15 cellular contexts compared by ENCODE assay signal in genomic region chr15:70387993-70388392, GRCh38.
A peak's percentile ranks its signal among the peaks of the same experiment; 100 is the strongest.
DNase-seq lines count a peak whose midpoint lies in the region; ATAC-seq and TF ChIP-seq lines count a peak whose summit lies in the region.
"Had no signal": no experiment of that assay in that cellular context is flagged by ENCODE, and none has a peak within 500 bp of the region (broad histone marks: within the 10 kb centered on the region; RNA-seq: fewer than 3 reads in every experiment).

No MANE protein-coding gene starts in this region.

- no peak overlapping the region for H3K27ac Mint-ChIP-seq in osteocyte (ENCODE audit: unreplicated experiment)
- H3K27ac Mint-ChIP-seq: CD14-positive monocyte; CD4-positive, alpha-beta memory T cell; H9 had no signal

- peaks cover 7% of the 10 kb centered on the region for H3K9me3 Mint-ChIP-seq in osteocyte (ENCODE audit: unreplicated experiment)

- DNase-seq in activated CD8-positive, alpha-beta memory T cell treated with anti-CD3 and anti-CD28 coated beads for 24 hours, result peak; percentile 33
- DNase-seq in activated CD8-positive, alpha-beta memory T cell treated with anti-CD3 and anti-CD28 coated beads, Interleukin-2, amount 50 U/mL, for 4 hours, result no peak
- peak; percentile 60 for DNase-seq in esophagus muscularis mucosa (ENCODE audit: extremely low spot score)
- peak; percentile 23 for DNase-seq in osteocyte (ENCODE audit: extremely low spot score, unreplicated experiment)
- no peak for DNase-seq in NCI-H2081 treated with DMSO at 0.1 percent for 48 hours (lab: John Stamatoyannopoulos, UW)
- DNase-seq in SKM-1 treated with dmso at 0.1 percent for 144 hours (lab: John Stamatoyannopoulos, UW; ENCODE audit: unreplicated experiment), result no peak
- DNase-seq: 8988T; CD4-positive, alpha-beta memory T cell; DMS153; DMS79; GF-D8; H9 had no signal

- H3K4me3 Mint-ChIP-seq in osteocyte (ENCODE audit: unreplicated experiment), result no peak overlapping the region
- H3K4me3 Mint-ChIP-seq: CD14-positive monocyte; CD4-positive, alpha-beta memory T cell; H9 had no signal

- intact Hi-C loops in esophagus muscularis mucosa (cut with DNase I), result no loop called here

- no peak overlapping the region for H3K27ac ChIP-seq in esophagus muscularis mucosa (replicated peaks in 1 of 4)
- H3K27ac ChIP-seq: BLaER1 had no signal

- peaks cover 0 to 3% (median 1%) of the 10 kb centered on the region in 4 donors for H3K4me1 ChIP-seq in esophagus muscularis mucosa
- H3K4me1 ChIP-seq: BLaER1 had no signal

- TF ChIP-seq POLR2A in esophagus muscularis mucosa (IDR thresholded peaks at IDR 0.05; ENCODE audit: low read depth), result no peak

- H3K27me3 ChIP-seq in esophagus muscularis mucosa, result no peaks in the 10 kb centered on the region
- H3K27me3 ChIP-seq: BLaER1 had no signal

- H3K27me3 Mint-ChIP-seq in osteocyte (ENCODE audit: unreplicated experiment), result peaks cover 42% of the 10 kb centered on the region
- H3K27me3 Mint-ChIP-seq: CD4-positive, alpha-beta memory T cell had no signal

- no peaks in the 10 kb centered on the region for H3K36me3 ChIP-seq in esophagus muscularis mucosa
- H3K36me3 ChIP-seq: BLaER1 had no signal

- ATAC-seq in GM21786 (IDR thresholded peaks at IDR 0.05; ENCODE audit: unreplicated experiment), result no peak

- no peak for TF ChIP-seq CTCF in esophagus muscularis mucosa (IDR thresholded peaks at IDR 0.05)
- no peak for TF ChIP-seq CTCF in osteocyte (IDR thresholded peaks at IDR 0.05)

- TF ChIP-seq EP300 in esophagus muscularis mucosa (IDR thresholded peaks at IDR 0.05), result no peak

- no peaks in the 10 kb centered on the region for H3K36me3 Mint-ChIP-seq in osteocyte (ENCODE audit: unreplicated experiment)
- H3K36me3 Mint-ChIP-seq: CD14-positive monocyte; CD4-positive, alpha-beta memory T cell had no signal

- no peak overlapping the region for H3K4me3 ChIP-seq in esophagus muscularis mucosa
- H3K4me3 ChIP-seq: BLaER1 had no signal

- no peaks in the 10 kb centered on the region for H3K9me3 ChIP-seq in esophagus muscularis mucosa
- H3K9me3 ChIP-seq: BLaER1 had no signal

- H3K4me1 Mint-ChIP-seq in osteocyte (ENCODE audit: unreplicated experiment), result no peaks in the 10 kb centered on the region
- H3K4me1 Mint-ChIP-seq: CD4-positive, alpha-beta memory T cell had no signal

- WGBS in esophagus muscularis mucosa, result 97% methylated on average over 2 of the region's 2 CpGs

Comparison
In these comparisons a context has a peak if more than half of its experiments do, and no peak if none do; other contexts are left out.
1. DNase-seq: peak in activated CD8-positive, alpha-beta memory T cell treated with anti-CD3 and anti-CD28 coated beads for 24 hours (single experiment), esophagus muscularis mucosa (single experiment) and osteocyte (single experiment); none in activated CD8-positive, alpha-beta memory T cell treated with anti-CD3 and anti-CD28 coated beads, Interleukin-2, amount 50 U/mL, for 4 hours (single experiment), NCI-H2081 treated with DMSO at 0.1 percent for 48 hours (single experiment) and SKM-1 treated with dmso at 0.1 percent for 144 hours (single experiment).